Comparison of ENCODE assay signal across 8 cellular contexts in genomic region chr15:38454687-38455071, GRCh38. TPM values are rescaled to one million over a fixed set of nuclear protein-coding genes. Genes with fewer than 3 reads are reported as not detected.
DNase-seq lines count a peak whose midpoint lies in the region; ATAC-seq, FAIRE-seq and TF ChIP-seq lines count a peak whose summit lies in the region.

No MANE protein-coding gene starts in this region.

- no peaks in the 10 kb centered on the region for H3K9me3 ChIP-seq in adipocyte (ENCODE audit: control insufficient read depth, low read length)
- no peaks in the 10 kb centered on the region for H3K9me3 ChIP-seq in kidney (ENCODE audit: control insufficient read depth in 1 of 2, low read length in 2 of 2)

- peak overlapping the region; percentile 90 for H3K4me3 Mint-ChIP-seq in stimulated activated naive CD8-positive, alpha-beta T cell treated with anti-CD3 and anti-CD28 coated beads, Interleukin-15, Interleukin-2, amounts not matched to agents 100 ng/mL and 50 ng/mL, for 24 hours

- H3K27me3 Mint-ChIP-seq in stimulated activated naive CD8-positive, alpha-beta T cell treated with anti-CD3 and anti-CD28 coated beads, Interleukin-15, Interleukin-2, amounts not matched to agents 100 ng/mL and 50 ng/mL, for 24 hours, result no peaks in the 10 kb centered on the region

- no peak for ATAC-seq in stimulated activated naive CD8-positive, alpha-beta T cell treated with anti-CD3 and anti-CD28 coated beads, Interleukin-15, Interleukin-2, amounts not matched to agents 100 U/mL and 50 U/mL, for 24 hours

- H3K9ac ChIP-seq in adipocyte (ENCODE audit: low read length) (peak overlapping the region; percentile 97), kidney (ENCODE audit: low read length in 2 of 2) (peak overlapping the region; percentile 85 to 98)

- H3K36me3 ChIP-seq in adipocyte (ENCODE audit: control insufficient read depth, insufficient read depth, low read length, severe bottlenecking), result no peaks in the 10 kb centered on the region
- no peaks in the 10 kb centered on the region for H3K36me3 ChIP-seq in kidney (ENCODE audit: control insufficient read depth in 1 of 2, insufficient read depth in 2 of 2, low read length in 2 of 2)

- H3K27me3 ChIP-seq in adipocyte (replicated peaks; ENCODE audit: control insufficient read depth, insufficient read depth, low read length), result no peaks in the 10 kb centered on the region

- H3K4me3 ChIP-seq in adipocyte (ENCODE audit: low read length), result peak overlapping the region; percentile 89
- H3K4me3 ChIP-seq in kidney (ENCODE audit: low read length in 2 of 2), result peak overlapping the region; percentile 88 to 95

- peaks cover 10% of the 10 kb centered on the region for H3K4me1 ChIP-seq in adipocyte (ENCODE audit: control insufficient read depth, insufficient read depth, low read length)
- peaks cover 3 to 13% of the 10 kb centered on the region in 2 donors for H3K4me1 ChIP-seq in kidney (ENCODE audit: control insufficient read depth in 1 of 2, insufficient read depth in 1 of 2, low read depth in 1 of 2, low read length in 2 of 2)

- no peaks in the 10 kb centered on the region for H3K9me3 Mint-ChIP-seq in stimulated activated naive CD8-positive, alpha-beta T cell treated with anti-CD3 and anti-CD28 coated beads, Interleukin-15, Interleukin-2, amounts not matched to agents 100 ng/mL and 50 ng/mL, for 24 hours

- intact Hi-C loops in kidney (cut with DNase I), result no loop called here

- peaks cover 30% of the 10 kb centered on the region for H3K4me1 Mint-ChIP-seq in stimulated activated naive CD8-positive, alpha-beta T cell treated with anti-CD3 and anti-CD28 coated beads, Interleukin-15, Interleukin-2, amounts not matched to agents 100 ng/mL and 50 ng/mL, for 24 hours (ENCODE audit: low read depth)

- H3K27ac ChIP-seq in kidney (ENCODE audit: low read depth in 2 of 2, low read length in 2 of 2), result peak overlapping the region; percentile 91 to 94
- H3K27ac ChIP-seq in temporal lobe (ENCODE audit: low read depth, low read length), result peak overlapping the region; percentile 30

- peak overlapping the region; percentile 93 for H3K27ac Mint-ChIP-seq in stimulated activated naive CD8-positive, alpha-beta T cell treated with anti-CD3 and anti-CD28 coated beads, Interleukin-15, Interleukin-2, amounts not matched to agents 100 ng/mL and 50 ng/mL, for 24 hours

- DNase-seq in stimulated activated naive CD8-positive, alpha-beta T cell treated with anti-CD3 and anti-CD28 coated beads, Interleukin-15, Interleukin-2, amounts not matched to agents 100 U/mL and 50 U/mL, for 24 hours, result no peak
- DNase-seq in adipocyte (ENCODE audit: low read depth) (peak; percentile 59), kidney (no peak), NCI-H2107 treated with DMSO at 0.1 percent for 48 hours (lab: John Stamatoyannopoulos, UW; ENCODE audit: unreplicated experiment) (no peak), mucosa of gallbladder (ENCODE audit: low spot score) (no peak), NCI-H1694 (lab: John Stamatoyannopoulos, UW) (no peak)

- no peak for FAIRE-seq in kidney (lab: Jason Lieb, UNC)

- TF ChIP-seq CTCF in kidney (IDR thresholded peaks at IDR 0.05; ENCODE audit: borderline replicate concordance, extremely low read depth, insufficient read depth), result no peak

- H3K36me3 Mint-ChIP-seq in stimulated activated naive CD8-positive, alpha-beta T cell treated with anti-CD3 and anti-CD28 coated beads, Interleukin-15, Interleukin-2, amounts not matched to agents 100 ng/mL and 50 ng/mL, for 24 hours (ENCODE audit: low read depth), result peaks cover 6% of the 10 kb centered on the region

RNA-seq across cellular contexts. Expression of gene FAM98B, which starts 0.8 kb away (rescaled TPM):
- total RNA-seq in kidney (17.2 TPM), temporal lobe (49.7 TPM), mucosa of gallbladder (15.0 TPM)
- polyA plus RNA-seq in kidney (ENCODE audit: insufficient read depth, low read depth, low replicate concordance), result 12.9 TPM
